ENCODE assay signal across 8 cellular contexts in the genomic region with DNA sequence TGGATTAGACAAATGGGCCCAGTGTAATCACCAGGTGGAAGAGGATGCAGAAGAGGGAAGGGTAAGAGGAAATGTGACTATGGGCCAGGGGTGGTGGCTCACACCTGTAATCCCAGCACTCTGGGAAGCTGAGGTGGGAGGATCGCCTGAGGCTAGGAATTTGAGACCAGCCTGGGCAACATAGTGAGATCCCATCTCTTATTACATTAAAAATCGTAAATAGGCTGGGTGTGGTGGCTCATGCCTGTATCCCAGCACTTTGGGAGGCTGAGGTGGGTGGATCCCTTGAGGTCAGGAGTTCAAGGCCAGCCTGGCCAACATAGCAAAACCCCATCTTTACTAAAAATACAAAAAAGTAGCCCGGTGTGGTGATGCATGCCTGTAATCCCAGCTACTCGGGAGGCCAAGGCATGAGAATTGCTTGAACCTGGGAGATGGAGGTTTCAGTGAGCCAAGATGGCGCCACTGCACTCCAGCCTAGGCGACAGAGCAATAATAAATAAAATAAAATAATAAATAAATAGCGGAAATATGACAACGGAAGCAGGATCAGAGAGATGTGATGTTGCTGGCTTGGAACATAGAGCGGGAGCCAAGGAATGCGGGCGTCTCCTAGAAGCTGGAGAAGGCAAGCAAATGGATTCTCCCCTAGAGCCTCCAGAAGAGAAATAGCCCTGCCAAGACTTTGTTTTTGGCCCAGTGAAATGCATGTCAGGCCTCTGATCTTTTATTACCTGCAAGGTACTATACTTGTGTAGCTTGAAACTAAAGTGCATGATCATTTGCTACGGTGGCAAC. TPM values are rescaled to one million over a fixed set of nuclear protein-coding genes. Genes with fewer than 3 reads are reported as not detected.
"Had no signal": no experiment of that assay in that cellular context is flagged by ENCODE, and none has a peak within 500 bp of the region (broad histone marks: within the 10 kb centered on the region; RNA-seq: fewer than 3 reads in every experiment).

No MANE protein-coding gene starts in this region.

RNA-seq across cellular contexts. Expression of gene KIAA1755, which starts 12.6 kb away (rescaled TPM):
- total RNA-seq: activated CD4-positive, alpha-beta T cell treated with anti-CD3 and anti-CD28 coated beads for 36 hours; activated CD4-positive, alpha-beta T cell treated with anti-CD3 and anti-CD28 coated beads, Interleukin-2, amount 10 ng/mL, durations not matched to agents 7 days and 5 days; activated CD8-positive, alpha-beta T cell treated with anti-CD3 and anti-CD28 coated beads, Interleukin-2, amount 10 ng/mL, durations not matched to agents 7 days and 5 days; activated naive CD8-positive, alpha-beta T cell treated with anti-CD3 and anti-CD28 coated beads, Interleukin-2, amount 10 ng/mL, durations not matched to agents 7 days and 5 days; activated T-helper 2 cell treated with anti-CD3 and anti-CD28 coated beads, Interferon-gamma antibody, Interleukin-2, Interleukin-4, amounts not matched to agents 10 μg/mL and 5 μg/mL and 100 μg/mL, durations not matched to agents 14 hours and 24 hours and 36 hours had no signal
- polyA plus RNA-seq: IgD-negative memory B cell had no signal

RNA-seq across cellular contexts. Expression of gene BPI, which starts 56.0 kb away (rescaled TPM):
- total RNA-seq: activated CD4-positive, alpha-beta T cell treated with anti-CD3 and anti-CD28 coated beads for 36 hours; activated CD4-positive, alpha-beta T cell treated with anti-CD3 and anti-CD28 coated beads, Interleukin-2, amount 10 ng/mL, durations not matched to agents 7 days and 5 days; activated CD8-positive, alpha-beta T cell treated with anti-CD3 and anti-CD28 coated beads, Interleukin-2, amount 10 ng/mL, durations not matched to agents 7 days and 5 days; activated naive CD8-positive, alpha-beta T cell treated with anti-CD3 and anti-CD28 coated beads, Interleukin-2, amount 10 ng/mL, durations not matched to agents 7 days and 5 days; activated T-helper 2 cell treated with anti-CD3 and anti-CD28 coated beads, Interferon-gamma antibody, Interleukin-2, Interleukin-4, amounts not matched to agents 10 μg/mL and 5 μg/mL and 100 μg/mL, durations not matched to agents 14 hours and 24 hours and 36 hours; ascending aorta had no signal
- polyA plus RNA-seq: IgD-negative memory B cell, SK-N-SH had no signal
